ENCODE assay signal across 8 cellular contexts in the genomic region with DNA sequence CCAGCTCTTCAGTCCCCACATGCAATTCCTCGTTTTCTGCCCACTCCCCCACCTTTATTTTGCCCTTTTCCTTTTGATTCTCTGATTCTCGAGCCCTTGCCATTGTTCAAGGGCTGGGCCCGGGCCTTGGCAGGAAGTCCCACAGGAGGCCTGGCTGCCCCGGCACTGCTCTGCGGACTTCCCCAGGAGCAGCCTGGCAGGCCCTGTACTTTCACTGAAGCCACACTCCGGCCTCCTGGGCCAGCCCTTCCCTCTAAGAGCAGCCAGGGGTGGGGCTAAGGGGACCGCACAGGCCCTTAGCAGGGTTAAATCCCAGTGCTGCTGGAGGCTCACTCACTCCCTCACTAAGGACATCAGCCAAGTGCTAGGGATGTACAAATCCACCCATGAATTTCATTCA. TPM values are rescaled to one million over a fixed set of nuclear protein-coding genes. Genes with fewer than 3 reads are reported as not detected.
DNase-seq lines count a peak whose midpoint lies in the region; ATAC-seq and TF ChIP-seq lines count a peak whose summit lies in the region.
"Had no signal": no experiment of that assay in that cellular context is flagged by ENCODE, and none has a peak within 500 bp of the region (broad histone marks: within the 10 kb centered on the region; RNA-seq: fewer than 3 reads in every experiment).

No MANE protein-coding gene starts in this region.

- H3K36me3 ChIP-seq in OCI-LY7 (ENCODE audit: insufficient read depth, low read length) (peaks cover 26% of the 10 kb centered on the region; the same call in 1 of the 2 replicates), right atrium auricular region (peaks cover 26% of the 10 kb centered on the region)

- TF ChIP-seq CTCF in OCI-LY7 (conservative IDR thresholded peaks at IDR 0.05; ENCODE audit: low read length) (no peak), right atrium auricular region (IDR thresholded peaks at IDR 0.05) (no peak), foreskin fibroblast (IDR thresholded peaks at IDR 0.05; ENCODE audit: low read depth, low read length) (no peak)

- H3K27ac ChIP-seq in OCI-LY7 (ENCODE audit: low read depth, low read length, poor library complexity, severe bottlenecking) (peak overlapping the region; percentile 76), right atrium auricular region (peak overlapping the region; percentile 63 to 81)

- peaks cover 30% of the 10 kb centered on the region for H3K27me3 Mint-ChIP-seq in stimulated activated naive CD8-positive, alpha-beta T cell treated with anti-CD3 and anti-CD28 coated beads, Interleukin-15, amount 100 ng/mL, for 72 hours

- POLR2A ChIA-PET in OCI-LY7 (lab: Charles Lee), result interaction anchor here (2.6 kb wide), 1 partner anchor 28 kb away, joined by 8 read pairs; no protein-coding TSS in a partner anchor

- peak; percentile 77 for ATAC-seq in GM19025 (IDR thresholded peaks at IDR 0.05; ENCODE audit: low read depth, unreplicated experiment)
- ATAC-seq in stimulated activated naive CD8-positive, alpha-beta T cell treated with anti-CD3 and anti-CD28 coated beads, Interleukin-15, amount 100 ng/mL, for 72 hours, result peak; percentile 12

- H3K9me2 ChIP-seq in OCI-LY7 (ENCODE audit: insufficient read depth, low read length), result no peaks in the 10 kb centered on the region

- CTCF ChIA-PET in OCI-LY7 (lab: Charles Lee; ENCODE audit: unreplicated experiment), result no interaction called here

- H3K9me3 ChIP-seq in OCI-LY7 (ENCODE audit: low read length), result no peaks in the 10 kb centered on the region
- no peaks in the 10 kb centered on the region for H3K9me3 ChIP-seq in right atrium auricular region

- H3K4me3 Mint-ChIP-seq in stimulated activated naive CD8-positive, alpha-beta T cell treated with anti-CD3 and anti-CD28 coated beads, Interleukin-15, amount 100 ng/mL, for 72 hours, result peak overlapping the region; percentile 61 to 77

- peak overlapping the region; percentile 17 to 45 for H3K27ac Mint-ChIP-seq in stimulated activated naive CD8-positive, alpha-beta T cell treated with anti-CD3 and anti-CD28 coated beads, Interleukin-15, amount 100 ng/mL, for 72 hours

- H3K9me3 Mint-ChIP-seq in stimulated activated naive CD8-positive, alpha-beta T cell treated with anti-CD3 and anti-CD28 coated beads, Interleukin-15, amount 100 ng/mL, for 72 hours, result no peaks in the 10 kb centered on the region

- peaks cover 65% of the 10 kb centered on the region for H3K4me1 Mint-ChIP-seq in stimulated activated naive CD8-positive, alpha-beta T cell treated with anti-CD3 and anti-CD28 coated beads, Interleukin-15, amount 100 ng/mL, for 72 hours

- H3K79me2 ChIP-seq in OCI-LY7 (ENCODE audit: insufficient read depth, low read depth, low read length), result peaks cover 42% of the 10 kb centered on the region; the same call in 1 of the 2 replicates

- H3K4me2 ChIP-seq in OCI-LY7 (ENCODE audit: low read length), result peak overlapping the region; percentile 89

- intact Hi-C loops in OCI-LY7 (cut with micrococcal nuclease; ENCODE audit: unreplicated experiment), result no loop called here

- BruUV-seq in OCI-LY7 (replicated peaks; lab: Mats Ljungman, UMichigan), result no TSS peak

- H3K4me3 ChIP-seq in OCI-LY7 (ENCODE audit: low read depth, low read length, poor library complexity, severe bottlenecking) (peak overlapping the region; percentile 79), right atrium auricular region (peak overlapping the region; percentile 49 to 73), foreskin fibroblast (ENCODE audit: low read depth in 1 of 2, low read length in 2 of 2) (no peak overlapping the region)

- DNase-seq in OCI-LY7 (ENCODE audit: low spot score) (peak; percentile 27), right atrium auricular region (ENCODE audit: low spot score) (no peak), foreskin fibroblast (no peak), NCI-H187 (lab: John Stamatoyannopoulos, UW) (no peak), GDM1 (lab: John Stamatoyannopoulos, UW) (no peak)
- DNase-seq in stimulated activated naive CD8-positive, alpha-beta T cell treated with anti-CD3 and anti-CD28 coated beads, Interleukin-15, amount 100 ng/mL, for 72 hours, result peak in 1 of 2 donors; percentile 28
- DNase-seq: KG1 had no signal

- H3K4me1 ChIP-seq in OCI-LY7 (ENCODE audit: insufficient read depth, low read length, poor library complexity, severe bottlenecking) (peaks cover 65% of the 10 kb centered on the region), right atrium auricular region (peaks cover 0 to 64% of the 10 kb centered on the region in 2 donors)

- no peak overlapping the region; the same call in 1 of the 2 replicates for H2AFZ ChIP-seq in OCI-LY7 (ENCODE audit: low read length)

- H4K20me1 ChIP-seq in OCI-LY7 (ENCODE audit: insufficient read depth, low read length), result no peaks in the 10 kb centered on the region

- no peaks in the 10 kb centered on the region for H3K27me3 ChIP-seq in right atrium auricular region

RNA-seq across cellular contexts. Expression of a gene that starts 4.1 kb away (rescaled TPM):
- 5.4 and 5.5 TPM in 2 replicates for total RNA-seq in OCI-LY7 (2014; rRNA removed; shearing (Covaris generic))
- total RNA-seq in OCI-LY7 (2022) (15.0 and 25.3 TPM in 2 replicates), right atrium auricular region (10 to 100 TPM; 37.9 to 56.0 TPM)

Comparison
In these comparisons a context has a peak if more than half of its experiments do, and no peak if none do; other contexts are left out.
1. H3K4me3 ChIP-seq: peak in OCI-LY7 (single experiment) and right atrium auricular region (2 of 2); none in foreskin fibroblast (0 of 2).